In the genomic region with DNA sequence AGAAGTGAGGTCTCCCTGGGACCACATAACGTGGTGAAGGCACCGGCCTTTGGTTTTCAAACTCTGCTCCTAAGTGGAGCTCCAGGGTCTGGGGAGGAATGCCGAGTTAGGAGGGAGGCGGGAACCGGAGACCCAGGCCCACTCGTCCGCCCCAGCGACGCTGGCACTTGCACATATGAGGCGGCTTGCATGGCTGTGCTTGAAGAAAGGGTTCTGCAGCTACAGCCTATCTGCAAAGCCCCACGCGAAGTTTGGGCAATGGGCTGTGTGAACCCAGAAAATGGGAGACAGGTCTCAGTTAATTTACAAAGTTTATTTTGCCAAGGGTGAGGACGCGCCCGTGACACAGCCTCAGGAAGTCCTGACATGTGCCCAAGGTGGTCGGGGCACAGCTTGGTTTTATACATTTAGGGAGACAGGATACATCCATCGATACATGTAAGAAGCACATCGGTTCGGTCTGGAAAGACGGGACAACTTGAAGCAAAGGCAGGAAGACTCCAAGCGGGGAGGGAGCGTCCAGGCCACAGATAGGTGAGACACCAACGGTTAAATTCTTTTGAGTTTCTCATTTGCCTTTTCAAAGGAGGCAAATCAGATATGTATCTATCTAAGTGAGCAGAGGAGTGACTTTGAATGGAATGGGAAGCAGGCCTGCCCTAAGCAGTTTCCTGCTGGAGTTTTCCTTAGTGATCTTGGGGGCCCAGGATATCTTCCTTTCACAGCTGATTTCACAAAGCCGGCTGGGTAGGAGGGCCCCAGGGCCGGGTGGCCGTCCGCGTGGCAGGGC, we compare ENCODE assay signal across 8 cellular contexts. TPM values are rescaled to one million over a fixed set of nuclear protein-coding genes. Genes with fewer than 3 reads are reported as not detected.
DNase-seq lines count a peak whose midpoint lies in the region; ATAC-seq and TF ChIP-seq lines count a peak whose summit lies in the region.

No MANE protein-coding gene starts in this region.

- CTCF ChIA-PET in MCF 10A (lab: Yijun Ruan, JAX) = interaction anchor here (1.6 to 1.8 kb wide), 2 partner anchors 30 to 32 kb away, joined by 5 to 6 read pairs; no protein-coding TSS in a partner anchor

- no peaks in the 10 kb centered on the region for H3K36me3 Mint-ChIP-seq in activated T-cell treated with anti-CD3 and anti-CD28 coated beads, Interleukin-2, amount 50 U/mL, for 4 hours (ENCODE audit: insufficient read depth)
- peaks cover 15% of the 10 kb centered on the region for H3K36me3 Mint-ChIP-seq in MCF 10A (ENCODE audit: insufficient read depth, unreplicated experiment)

- peaks cover 14 to 31% (median 21%) of the 10 kb centered on the region in 4 donors for H3K4me1 ChIP-seq in upper lobe of left lung

- H3K27ac Mint-ChIP-seq in MCF 10A (ENCODE audit: low read depth, unreplicated experiment) = no peak overlapping the region

- TF ChIP-seq POLR2A in upper lobe of left lung (IDR thresholded peaks at IDR 0.05) = no peak

- H3K9me3 Mint-ChIP-seq in activated T-cell treated with anti-CD3 and anti-CD28 coated beads, Interleukin-2, amount 50 U/mL, for 4 hours = no peaks in the 10 kb centered on the region
- H3K9me3 Mint-ChIP-seq in MCF 10A (ENCODE audit: unreplicated experiment) = no peaks in the 10 kb centered on the region

- H3K9me3 ChIP-seq in upper lobe of left lung = no peaks in the 10 kb centered on the region

- no peak for TF ChIP-seq CTCF in MCF 10A (IDR thresholded peaks at IDR 0.05; ENCODE audit: unreplicated experiment)
- TF ChIP-seq CTCF in upper lobe of left lung (IDR thresholded peaks at IDR 0.05) = no peak

- POLR2A ChIA-PET in MCF 10A (lab: Yijun Ruan, JAX) = interaction anchor here (0.6 to 3.5 kb wide), 17 partner anchors 9 to 389 kb away, joined by 3 to 25 read pairs (median 6); a partner anchor contains a TSS

- no TSS peak for BruUV-seq in MCF 10A (replicated peaks; lab: Mats Ljungman, UMichigan)

- H3K36me3 ChIP-seq in upper lobe of left lung = no peaks in the 10 kb centered on the region

- peak overlapping the region; percentile 26 to 99 (median 98) for H3K4me3 ChIP-seq in upper lobe of left lung

- H3K27me3 ChIP-seq in upper lobe of left lung = no peaks in the 10 kb centered on the region

- peak overlapping the region; percentile 76 for H3K4me3 Mint-ChIP-seq in activated T-cell treated with anti-CD3 and anti-CD28 coated beads, Interleukin-2, amount 50 U/mL, for 4 hours
- peak overlapping the region; percentile 88 for H3K4me3 Mint-ChIP-seq in MCF 10A (ENCODE audit: unreplicated experiment)

- intact Hi-C loops in MCF 10A (cut with micrococcal nuclease) = no loop called here

- H3K27me3 Mint-ChIP-seq in activated T-cell treated with anti-CD3 and anti-CD28 coated beads, Interleukin-2, amount 50 U/mL, for 4 hours (ENCODE audit: low read depth) = no peaks in the 10 kb centered on the region
- peaks cover 21% of the 10 kb centered on the region for H3K27me3 Mint-ChIP-seq in MCF 10A (ENCODE audit: insufficient read depth, unreplicated experiment)

- H3K4me1 Mint-ChIP-seq in activated T-cell treated with anti-CD3 and anti-CD28 coated beads, Interleukin-2, amount 50 U/mL, for 4 hours (ENCODE audit: low read depth) = peaks cover 41% of the 10 kb centered on the region
- H3K4me1 Mint-ChIP-seq in MCF 10A (ENCODE audit: insufficient read depth, unreplicated experiment) = peaks cover 24% of the 10 kb centered on the region

- no peak for DNase-seq in activated T-cell treated with anti-CD3 and anti-CD28 coated beads, Interleukin-2, amount 50 U/mL, for 4 hours
- DNase-seq in activated T-cell treated with anti-CD3 and anti-CD28 coated beads for 4 hours (no peak), MCF 10A (ENCODE audit: unreplicated experiment) (no peak), lung microvascular endothelial cell (ENCODE audit: low read depth in 2 of 2) (peak; percentile 8 to 10), upper lobe of left lung (peak in 1 of 2 donors; percentile 65), A172 (ENCODE audit: low spot score) (no peak), NCI-H774 (lab: John Stamatoyannopoulos, UW) (no peak)

- no peak for TF ChIP-seq EP300 in upper lobe of left lung (IDR thresholded peaks at IDR 0.05)

- 77 to 79% methylated on average over 26 to 28 of the region's 28 CpGs for WGBS in upper lobe of left lung, 2 donors

- H3K27ac ChIP-seq in upper lobe of left lung = peak overlapping the region; percentile 87 to 93 (median 90)

- ATAC-seq in activated T-cell treated with anti-CD3 and anti-CD28 coated beads, Interleukin-2, amount 50 U/mL, for 4 hours = no peak
- ATAC-seq in upper lobe of left lung (ENCODE audit: low FRiP score in 2 of 2) (no peak), HG03432 (IDR thresholded peaks at IDR 0.05; ENCODE audit: unreplicated experiment) (no peak)

RNA-seq across cellular contexts. Expression of a gene that starts 0.8 kb away (rescaled TPM):
- total RNA-seq in activated T-cell treated with anti-CD3 and anti-CD28 coated beads, Interleukin-2, amount 50 U/mL, for 4 hours = 10 to 100 TPM; 20.4 to 24.4 (median 21.2) TPM
- total RNA-seq in MCF 10A (2022) (39.4 and 45.9 TPM in 2 replicates), lung microvascular endothelial cell (40.5 and 41.2 TPM in 2 replicates), upper lobe of left lung (10 to 100 TPM; 37.4 to 95.3 (median 44.4) TPM)
- 42.4 and 78.3 TPM in 2 replicates for total RNA-seq in A172 (2014; rRNA removed; shearing (Covaris generic))

Comparison
In these comparisons a context has a peak if more than half of its experiments do, and no peak if none do; other contexts are left out.
1. DNase-seq: peak in lung microvascular endothelial cell (2 of 2); none in activated T-cell treated with anti-CD3 and anti-CD28 coated beads, Interleukin-2, amount 50 U/mL, for 4 hours (single experiment), activated T-cell treated with anti-CD3 and anti-CD28 coated beads for 4 hours (single experiment), MCF 10A (single experiment), A172 (single experiment) and NCI-H774 (single experiment).